ENCODE assay signal across 13 cellular contexts in genomic region chr1:210654176-210654786, GRCh38.
DNase-seq lines count a peak whose midpoint lies in the region; ATAC-seq and TF ChIP-seq lines count a peak whose summit lies in the region.
"Had no signal": no experiment of that assay in that cellular context is flagged by ENCODE, and none has a peak within 500 bp of the region (broad histone marks: within the 10 kb centered on the region; RNA-seq: fewer than 3 reads in every experiment).

No MANE protein-coding gene starts in this region.

- DNase-seq in activated CD8-positive, alpha-beta memory T cell treated with anti-CD3 and anti-CD28 coated beads, Interleukin-2, amount 10 ng/mL, durations not matched to agents 7 days and 5 days = peak; percentile 64
- DNase-seq in activated CD8-positive, alpha-beta memory T cell treated with anti-CD3 and anti-CD28 coated beads, Interleukin-2, amount 50 U/mL, for 48 hours = no peak
- DNase-seq in HFFc6 (peak; percentile 15), posterior vena cava (ENCODE audit: low spot score) (no peak), SW480 (ENCODE audit: low spot score) (no peak), UCSD-AML1 (lab: John Stamatoyannopoulos, UW; ENCODE audit: unreplicated experiment) (no peak)
- DNase-seq in activated naive CD4-positive, alpha-beta T cell treated with anti-CD3 and anti-CD28 coated beads, Interleukin-2, amount 50 U/mL, for 72 hours (ENCODE audit: low spot score in 2 of 2) = peak in 1 of 2 donors; percentile 25
- DNase-seq in stimulated activated effector memory CD8-positive, alpha-beta T cell treated with anti-CD3 and anti-CD28 coated beads, Interleukin-12 subunit alpha, Interleukin-12 subunit beta, amount 100 ng/mL, for 72 hours (ENCODE audit: low spot score in 2 of 2) = peak in 1 of 2 donors; percentile 62
- DNase-seq: adrenal gland, naive B cell, NCI-H510A, PC-3 had no signal

- CTCF ChIA-PET in activated CD8-positive, alpha-beta memory T cell treated with anti-CD3 and anti-CD28 coated beads, Interleukin-2, amount 10 ng/mL, durations not matched to agents 7 days and 5 days (lab: Charles Lee) = no interaction called here

- no peaks in the 10 kb centered on the region for H3K4me1 Mint-ChIP-seq in activated CD8-positive, alpha-beta memory T cell treated with anti-CD3 and anti-CD28 coated beads, Interleukin-2, amount 10 ng/mL, durations not matched to agents 7 days and 5 days
- no peaks in the 10 kb centered on the region for H3K4me1 Mint-ChIP-seq in HFFc6 (ENCODE audit: low read depth)
- no peaks in the 10 kb centered on the region for H3K4me1 Mint-ChIP-seq in stimulated activated effector memory CD8-positive, alpha-beta T cell treated with anti-CD3 and anti-CD28 coated beads, Interleukin-12 subunit alpha, Interleukin-12 subunit beta, amount 100 ng/mL, for 72 hours
- H3K4me1 Mint-ChIP-seq: naive B cell had no signal

- ATAC-seq in activated CD8-positive, alpha-beta memory T cell treated with anti-CD3 and anti-CD28 coated beads, Interleukin-2, amount 10 ng/mL, durations not matched to agents 7 days and 5 days = peak; percentile 58
- peak; percentile 68 to 76 for ATAC-seq in activated naive CD4-positive, alpha-beta T cell treated with anti-CD3 and anti-CD28 coated beads, Interleukin-2, amount 50 U/mL, for 72 hours
- peak; percentile 67 for ATAC-seq in stimulated activated effector memory CD8-positive, alpha-beta T cell treated with anti-CD3 and anti-CD28 coated beads, Interleukin-12 subunit alpha, Interleukin-12 subunit beta, amount 100 ng/mL, for 72 hours
- ATAC-seq: PC-3 had no signal

- no peak for TF ChIP-seq CTCF in HFFc6 (IDR thresholded peaks at IDR 0.05)

- H3K36me3 Mint-ChIP-seq in activated CD8-positive, alpha-beta memory T cell treated with anti-CD3 and anti-CD28 coated beads, Interleukin-2, amount 10 ng/mL, durations not matched to agents 7 days and 5 days = no peaks in the 10 kb centered on the region
- H3K36me3 Mint-ChIP-seq in HFFc6 (ENCODE audit: low read depth) = peaks cover 6% of the 10 kb centered on the region; the same call in 1 of the 2 replicates
- H3K36me3 Mint-ChIP-seq in activated naive CD4-positive, alpha-beta T cell treated with anti-CD3 and anti-CD28 coated beads, Interleukin-2, amount 50 U/mL, for 72 hours = no peaks in the 10 kb centered on the region
- no peaks in the 10 kb centered on the region for H3K36me3 Mint-ChIP-seq in stimulated activated effector memory CD8-positive, alpha-beta T cell treated with anti-CD3 and anti-CD28 coated beads, Interleukin-12 subunit alpha, Interleukin-12 subunit beta, amount 100 ng/mL, for 72 hours
- H3K36me3 Mint-ChIP-seq: naive B cell had no signal

- no peak overlapping the region for H3K27ac Mint-ChIP-seq in activated CD8-positive, alpha-beta memory T cell treated with anti-CD3 and anti-CD28 coated beads, Interleukin-2, amount 10 ng/mL, durations not matched to agents 7 days and 5 days
- H3K27ac Mint-ChIP-seq in HFFc6 = no peak overlapping the region
- H3K27ac Mint-ChIP-seq in activated naive CD4-positive, alpha-beta T cell treated with anti-CD3 and anti-CD28 coated beads, Interleukin-2, amount 50 U/mL, for 72 hours = no peak overlapping the region
- no peak overlapping the region for H3K27ac Mint-ChIP-seq in stimulated activated effector memory CD8-positive, alpha-beta T cell treated with anti-CD3 and anti-CD28 coated beads, Interleukin-12 subunit alpha, Interleukin-12 subunit beta, amount 100 ng/mL, for 72 hours
- H3K27ac Mint-ChIP-seq: naive B cell, progenitor cell of endocrine pancreas had no signal

- intact Hi-C loops in posterior vena cava (cut with DNase I) = loop anchor here in 1 of 2 donors (10.0 kb wide), 1 partner anchor 1589 kb away; no protein-coding TSS in a partner anchor

- H3K9me3 Mint-ChIP-seq in activated CD8-positive, alpha-beta memory T cell treated with anti-CD3 and anti-CD28 coated beads, Interleukin-2, amount 10 ng/mL, durations not matched to agents 7 days and 5 days (ENCODE audit: low read depth) = peaks cover 4% of the 10 kb centered on the region
- no peaks in the 10 kb centered on the region for H3K9me3 Mint-ChIP-seq in HFFc6
- H3K9me3 Mint-ChIP-seq in activated naive CD4-positive, alpha-beta T cell treated with anti-CD3 and anti-CD28 coated beads, Interleukin-2, amount 50 U/mL, for 72 hours = peaks cover 5 to 6% of the 10 kb centered on the region in 2 donors
- H3K9me3 Mint-ChIP-seq in stimulated activated effector memory CD8-positive, alpha-beta T cell treated with anti-CD3 and anti-CD28 coated beads, Interleukin-12 subunit alpha, Interleukin-12 subunit beta, amount 100 ng/mL, for 72 hours = peaks cover 4% of the 10 kb centered on the region

- no peak overlapping the region for H3K4me3 Mint-ChIP-seq in activated CD8-positive, alpha-beta memory T cell treated with anti-CD3 and anti-CD28 coated beads, Interleukin-2, amount 10 ng/mL, durations not matched to agents 7 days and 5 days
- no peak overlapping the region for H3K4me3 Mint-ChIP-seq in HFFc6
- no peak overlapping the region for H3K4me3 Mint-ChIP-seq in stimulated activated effector memory CD8-positive, alpha-beta T cell treated with anti-CD3 and anti-CD28 coated beads, Interleukin-12 subunit alpha, Interleukin-12 subunit beta, amount 100 ng/mL, for 72 hours
- H3K4me3 Mint-ChIP-seq: naive B cell had no signal

- H3K27me3 Mint-ChIP-seq in activated CD8-positive, alpha-beta memory T cell treated with anti-CD3 and anti-CD28 coated beads, Interleukin-2, amount 10 ng/mL, durations not matched to agents 7 days and 5 days = peaks cover 5% of the 10 kb centered on the region
- peaks cover 2% of the 10 kb centered on the region; the same call in 1 of the 2 replicates for H3K27me3 Mint-ChIP-seq in HFFc6 (ENCODE audit: insufficient read depth)
- H3K27me3 Mint-ChIP-seq: naive B cell, progenitor cell of endocrine pancreas had no signal

Comparison
In these comparisons a context has a peak if more than half of its experiments do, and no peak if none do; other contexts are left out.
1. DNase-seq: peak in activated CD8-positive, alpha-beta memory T cell treated with anti-CD3 and anti-CD28 coated beads, Interleukin-2, amount 10 ng/mL, durations not matched to agents 7 days and 5 days (single experiment) and HFFc6 (single experiment); none in activated CD8-positive, alpha-beta memory T cell treated with anti-CD3 and anti-CD28 coated beads, Interleukin-2, amount 50 U/mL, for 48 hours (single experiment), posterior vena cava (single experiment), SW480 (single experiment) and UCSD-AML1 (single experiment).
2. Peak in every context shown above with its lines, with median percentiles within 50 percentile points of each other: ATAC-seq.